9 cellular contexts compared by ENCODE assay signal in genomic region chr7:155804431-155804831, GRCh38. TPM values are rescaled to one million over a fixed set of nuclear protein-coding genes. Genes with fewer than 3 reads are reported as not detected.
A peak's percentile ranks its signal among the peaks of the same experiment; 100 is the strongest.
DNase-seq lines count a peak whose midpoint lies in the region; ATAC-seq and TF ChIP-seq lines count a peak whose summit lies in the region.
"Had no signal": no experiment of that assay in that cellular context is flagged by ENCODE, and none has a peak within 500 bp of the region (broad histone marks: within the 10 kb centered on the region; RNA-seq: fewer than 3 reads in every experiment).

No MANE protein-coding gene starts in this region.

- H3K27me3 Mint-ChIP-seq in endodermal cell (ENCODE audit: insufficient read depth), result peaks cover 74% of the 10 kb centered on the region

- H3K4me3 Mint-ChIP-seq in endodermal cell, result peak overlapping the region; percentile 60

- H3K36me3 ChIP-seq in KMS-11 (ENCODE audit: insufficient read depth) (no peaks in the 10 kb centered on the region), endodermal cell (ENCODE audit: control insufficient read depth, insufficient read depth, low read length) (no peaks in the 10 kb centered on the region), osteoblast (ENCODE audit: insufficient read depth, low read length) (no peaks in the 10 kb centered on the region)

- 1% methylated on average over 13 to 17 of the region's 17 CpGs for WGBS in endodermal cell (ENCODE audit: insufficient coverage in 1 of 2, insufficient read length in 1 of 2), 2 experiments

- peak; percentile 37 for DNase-seq in NCI-H1105 treated with DMSO at 0.1 percent for 48 hours (lab: John Stamatoyannopoulos, UW)
- no peak for DNase-seq in NCI-H1105 (lab: John Stamatoyannopoulos, UW)
- peak; percentile 85 for DNase-seq in endodermal cell
- DNase-seq in osteoblast (ENCODE audit: insufficient read length, low spot score, missing footprints), result no peak
- DNase-seq in inferior parietal cortex (ENCODE audit: extremely low spot score), result no peak

- ATAC-seq in GM21381 (IDR thresholded peaks at IDR 0.05; ENCODE audit: unreplicated experiment) (no peak), GM18861 (IDR thresholded peaks at IDR 0.05; ENCODE audit: unreplicated experiment) (no peak)

- peaks cover 4% of the 10 kb centered on the region for H3K9me3 Mint-ChIP-seq in endodermal cell

- H3K79me2 ChIP-seq in KMS-11 (ENCODE audit: insufficient read depth, low read depth) (no peaks in the 10 kb centered on the region), osteoblast (ENCODE audit: insufficient read depth, low read length) (no peaks in the 10 kb centered on the region)

- H3K27me3 ChIP-seq in KMS-11 (ENCODE audit: insufficient read depth, low read depth) (peaks cover 31% of the 10 kb centered on the region), endodermal cell (ENCODE audit: control insufficient read depth, insufficient read depth, low read length, poor library complexity, severe bottlenecking) (peaks cover 86% of the 10 kb centered on the region), osteoblast (ENCODE audit: insufficient read depth, low read length) (peaks cover 78% of the 10 kb centered on the region)

- no peak overlapping the region for H3K4me3 ChIP-seq in KMS-11 (IDR thresholded peaks at IDR 0.05; ENCODE audit: insufficient read depth, low read depth, low read length)
- H3K4me3 ChIP-seq in endodermal cell (ENCODE audit: low read length), result peak overlapping the region; percentile 66
- no peak overlapping the region for H3K4me3 ChIP-seq in osteoblast (ENCODE audit: insufficient read depth, low read length)
- H3K4me3 ChIP-seq: body of pancreas had no signal

- H3K27ac Mint-ChIP-seq in endodermal cell, result peak overlapping the region; percentile 89

- no peaks in the 10 kb centered on the region for H4K20me1 ChIP-seq in KMS-11 (ENCODE audit: insufficient read depth)
- H4K20me1 ChIP-seq in osteoblast (ENCODE audit: insufficient read depth, low read length), result no peaks in the 10 kb centered on the region

- H3K4me1 ChIP-seq in KMS-11 (ENCODE audit: low read depth, poor library complexity, severe bottlenecking) (peaks cover 13% of the 10 kb centered on the region), endodermal cell (ENCODE audit: control insufficient read depth, insufficient read depth, low read length) (peaks cover 6% of the 10 kb centered on the region), osteoblast (ENCODE audit: insufficient read depth, low read length) (peaks cover 9% of the 10 kb centered on the region)

- H2AFZ ChIP-seq in KMS-11 (ENCODE audit: low read depth) (peak overlapping the region; percentile 99), osteoblast (ENCODE audit: low read length) (no peak overlapping the region)

- H3K27ac ChIP-seq in KMS-11 (no peak overlapping the region), endodermal cell (ENCODE audit: low read depth, low read length) (no peak overlapping the region), osteoblast (ENCODE audit: low read depth, low read length) (no peak overlapping the region)
- H3K27ac ChIP-seq: body of pancreas had no signal

- H3K9me3 ChIP-seq in endodermal cell (ENCODE audit: control insufficient read depth, low read length) (no peaks in the 10 kb centered on the region), osteoblast (ENCODE audit: low read depth, low read length) (no peaks in the 10 kb centered on the region)
- H3K9me3 ChIP-seq: body of pancreas had no signal

- H3K36me3 Mint-ChIP-seq in endodermal cell (ENCODE audit: low read depth), result no peaks in the 10 kb centered on the region

- H3K4me2 ChIP-seq in KMS-11, result peak overlapping the region; percentile 99
- peak overlapping the region; percentile 81 for H3K4me2 ChIP-seq in osteoblast (ENCODE audit: insufficient read depth, low read length)

- H3K9ac ChIP-seq in KMS-11 (no peak overlapping the region; the same call in 1 of the 2 replicates), endodermal cell (ENCODE audit: extremely low read depth, low read length, poor library complexity, severe bottlenecking) (peak overlapping the region; percentile 81)

- H3K4me1 Mint-ChIP-seq in endodermal cell, result peaks cover 9% of the 10 kb centered on the region

- TF ChIP-seq CTCF in KMS-11 (conservative IDR thresholded peaks at IDR 0.05; ENCODE audit: low read depth, low read length) (no peak), endodermal cell (conservative IDR thresholded peaks at IDR 0.05) (no peak), osteoblast (IDR thresholded peaks at IDR 0.05; ENCODE audit: extremely low read depth, low read depth, low read length) (no peak)

RNA-seq across cellular contexts. Expression of gene SHH, which starts 7.8 kb away (rescaled TPM):
- total RNA-seq in endodermal cell (1 to 10 TPM in 1 of 2 donors, under 1 TPM in 1; 0.99 to 1.6 TPM), osteoblast (not detected in 2 replicates)
- 0.93 TPM for polyA plus RNA-seq in endodermal cell (2013, experiment 1 of 2)
- polyA plus RNA-seq in endodermal cell (2013, experiment 2 of 2), result 0.41 TPM

Comparison
In these comparisons a context has a peak if more than half of its experiments do, and no peak if none do; other contexts are left out.
1. DNase-seq: peak in NCI-H1105 treated with DMSO at 0.1 percent for 48 hours (single experiment) and endodermal cell (single experiment); none in NCI-H1105 (single experiment), osteoblast (single experiment) and inferior parietal cortex (single experiment).